18 cellular contexts compared by ENCODE assay signal in the genomic region with DNA sequence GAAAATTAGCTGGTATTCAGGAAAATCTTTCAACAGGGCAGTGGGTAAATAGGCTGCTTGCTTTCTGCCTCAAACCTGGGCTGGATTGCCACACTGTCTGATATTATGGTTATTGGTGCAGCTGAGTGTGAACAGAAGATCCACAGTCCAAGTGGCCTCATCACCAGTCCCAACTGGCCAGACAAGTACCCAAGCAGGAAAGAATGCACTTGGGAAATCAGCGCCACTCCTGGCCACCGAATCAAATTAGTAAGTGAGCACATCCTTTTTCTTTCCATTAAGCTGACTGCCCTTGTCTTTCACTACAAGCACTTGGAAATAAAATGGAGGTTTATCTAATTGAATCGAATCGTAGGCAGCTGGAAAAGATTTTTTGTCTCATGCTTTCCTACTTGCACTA.
"Had no signal": no experiment of that assay in that cellular context is flagged by ENCODE, and none has a peak within 500 bp of the region (broad histone marks: within the 10 kb centered on the region; RNA-seq: fewer than 3 reads in every experiment).

No MANE protein-coding gene starts in this region.

- H3K4me3 ChIP-seq: dorsolateral prefrontal cortex, heart right ventricle, ovary, right atrium auricular region, sigmoid colon, skin epidermis had no signal

- H3K36me3 ChIP-seq: heart right ventricle, ovary, right atrium auricular region, sigmoid colon had no signal

- H3K27me3 ChIP-seq: dorsolateral prefrontal cortex, heart right ventricle, ovary, right atrium auricular region, sigmoid colon had no signal

- H3K27ac ChIP-seq: dorsolateral prefrontal cortex, heart right ventricle, ovary, right atrium auricular region, sigmoid colon, skin epidermis had no signal

- DNase-seq: cortex of kidney; dorsolateral prefrontal cortex; effector CD8-positive, alpha-beta T cell; heart right ventricle; hypothalamus; islet precursor cell; mammary epithelial cell; naive thymus-derived CD8-positive, alpha-beta T cell; ovary; sigmoid colon; stimulated activated naive CD4-positive, alpha-beta T cell treated with Interleukin-2 at 50 U/mL for 16 hours; trophoblast cell had no signal

- H3K9me3 ChIP-seq: ovary, right atrium auricular region, sigmoid colon had no signal

- ATAC-seq: esophagus mucosa; heart right ventricle; left lobe of liver; naive thymus-derived CD8-positive, alpha-beta T cell had no signal

- FAIRE-seq: frontal cortex, urothelium cell line had no signal

- H3K4me1 ChIP-seq: heart right ventricle, right atrium auricular region, sigmoid colon had no signal
